ENCODE assay signal across 26 cellular contexts in genomic region chr7:90181485-90181884, GRCh38. TPM values are rescaled to one million over a fixed set of nuclear protein-coding genes. Genes with fewer than 3 reads are reported as not detected.
"Had no signal": no experiment of that assay in that cellular context is flagged by ENCODE, and none has a peak within 500 bp of the region (broad histone marks: within the 10 kb centered on the region; RNA-seq: fewer than 3 reads in every experiment).

No MANE protein-coding gene starts in this region.

- H3K4me1 ChIP-seq: gastroesophageal sphincter, psoas muscle, sigmoid colon had no signal

- H3K36me3 Mint-ChIP-seq: activated CD4-positive, alpha-beta memory T cell treated with anti-CD3 and anti-CD28 coated beads for 36 hours; stimulated activated effector memory CD8-positive, alpha-beta T cell treated with anti-CD3 and anti-CD28 coated beads, Interleukin-12 subunit alpha, Interleukin-12 subunit beta, amount 100 ng/mL, for 72 hours had no signal

- ATAC-seq: activated CD4-positive, CD25-positive, alpha-beta regulatory T cell treated with anti-CD3 and anti-CD28 coated beads, Interleukin-2, amount 50 U/mL, for 24 hours; activated naive CD4-positive, alpha-beta T cell treated with anti-CD3 and anti-CD28 coated beads, Interleukin-2, amount 50 U/mL, for 72 hours; activated T-cell treated with anti-CD3 and anti-CD28 coated beads, Interleukin-2, amount 50 U/mL, for 4 hours; activated T-helper 17 cell treated with anti-CD3 and anti-CD28 coated beads, Interleukin-2, amount 50 U/mL, for 72 hours; gastroesophageal sphincter; left colon; psoas muscle; stimulated activated effector memory CD8-positive, alpha-beta T cell treated with anti-CD3 and anti-CD28 coated beads, Interleukin-12 subunit alpha, Interleukin-12 subunit beta, amount 100 ng/mL, for 72 hours had no signal

- H3K27me3 ChIP-seq: gastroesophageal sphincter, pancreas, sigmoid colon had no signal

- H3K4me3 Mint-ChIP-seq: activated CD4-positive, alpha-beta memory T cell treated with anti-CD3 and anti-CD28 coated beads for 36 hours; activated CD4-positive, alpha-beta T cell treated with anti-CD3 and anti-CD28 coated beads, Interleukin-2, amount 10 ng/mL, durations not matched to agents 24 days and 14 days; activated T-cell treated with anti-CD3 and anti-CD28 coated beads, Interleukin-2, amount 50 U/mL, for 4 hours; activated T-helper 17 cell treated with anti-CD3 and anti-CD28 coated beads, Interleukin-2, amount 50 U/mL, for 72 hours; stimulated activated effector memory CD8-positive, alpha-beta T cell treated with anti-CD3 and anti-CD28 coated beads, Interleukin-12 subunit alpha, Interleukin-12 subunit beta, amount 100 ng/mL, for 72 hours; stimulated activated naive CD8-positive, alpha-beta T cell treated with anti-CD3 and anti-CD28 coated beads, Interleukin-15, Interleukin-2, amounts not matched to agents 100 ng/mL and 50 ng/mL, for 24 hours had no signal

- H3K36me3 ChIP-seq: gastroesophageal sphincter, pancreas, sigmoid colon, thoracic aorta, WERI-Rb-1 had no signal

- H3K4me3 ChIP-seq: gastroesophageal sphincter, pancreas, psoas muscle, sigmoid colon, thoracic aorta had no signal

- H3K27me3 Mint-ChIP-seq: activated CD4-positive, alpha-beta T cell treated with anti-CD3 and anti-CD28 coated beads, Interleukin-2, amount 10 ng/mL, durations not matched to agents 24 days and 14 days had no signal

- DNase-seq: activated CD4-positive, alpha-beta memory T cell treated with anti-CD3 and anti-CD28 coated beads for 36 hours; activated CD4-positive, alpha-beta T cell treated with anti-CD3 and anti-CD28 coated beads, Interleukin-2, amount 10 ng/mL, durations not matched to agents 24 days and 14 days; activated gamma-delta T cell treated with Interleukin-2 at 50 U/mL for 16 hours; activated T-cell treated with anti-CD3 and anti-CD28 coated beads, Interleukin-2, amount 50 U/mL, for 4 hours; dermis blood vessel endothelial cell; effector CD4-positive, alpha-beta T cell; hippocampal formation; left colon; mammary epithelial cell; nucleus accumbens; pancreas; psoas muscle; sigmoid colon; small intestine; stimulated activated CD4-positive, alpha-beta T cell treated with anti-CD3 and anti-CD28 coated beads, Interleukin-4, amount 100 ng/mL, for 24 hours; trophoblast cell; WERI-Rb-1 had no signal

- H3K27ac ChIP-seq: gastroesophageal sphincter, psoas muscle, sigmoid colon, thoracic aorta, WERI-Rb-1 had no signal

- H3K9me3 Mint-ChIP-seq: activated CD4-positive, alpha-beta memory T cell treated with anti-CD3 and anti-CD28 coated beads for 36 hours; activated naive CD4-positive, alpha-beta T cell treated with anti-CD3 and anti-CD28 coated beads, Interleukin-2, amount 50 U/mL, for 72 hours; activated T-cell treated with anti-CD3 and anti-CD28 coated beads, Interleukin-2, amount 50 U/mL, for 4 hours; activated T-helper 17 cell treated with anti-CD3 and anti-CD28 coated beads, Interleukin-2, amount 50 U/mL, for 72 hours; stimulated activated effector memory CD8-positive, alpha-beta T cell treated with anti-CD3 and anti-CD28 coated beads, Interleukin-12 subunit alpha, Interleukin-12 subunit beta, amount 100 ng/mL, for 72 hours; stimulated activated naive CD8-positive, alpha-beta T cell treated with anti-CD3 and anti-CD28 coated beads, Interleukin-15, Interleukin-2, amounts not matched to agents 100 ng/mL and 50 ng/mL, for 24 hours had no signal

- H3K9me3 ChIP-seq: pancreas, psoas muscle, sigmoid colon, thoracic aorta had no signal

- H3K27ac Mint-ChIP-seq: activated CD4-positive, alpha-beta memory T cell treated with anti-CD3 and anti-CD28 coated beads for 36 hours; activated CD4-positive, alpha-beta T cell treated with anti-CD3 and anti-CD28 coated beads, Interleukin-2, amount 10 ng/mL, durations not matched to agents 24 days and 14 days; activated naive CD4-positive, alpha-beta T cell treated with anti-CD3 and anti-CD28 coated beads, Interleukin-2, amount 50 U/mL, for 72 hours; activated T-helper 17 cell treated with anti-CD3 and anti-CD28 coated beads, Interleukin-2, amount 50 U/mL, for 72 hours; stimulated activated effector memory CD8-positive, alpha-beta T cell treated with anti-CD3 and anti-CD28 coated beads, Interleukin-12 subunit alpha, Interleukin-12 subunit beta, amount 100 ng/mL, for 72 hours; stimulated activated naive CD8-positive, alpha-beta T cell treated with anti-CD3 and anti-CD28 coated beads, Interleukin-15, Interleukin-2, amounts not matched to agents 100 ng/mL and 50 ng/mL, for 24 hours had no signal

RNA-seq across cellular contexts. Expression of gene STEAP1, which starts 27.2 kb away (rescaled TPM):
- polyA plus RNA-seq: neural cell had no signal

RNA-seq across cellular contexts. Expression of gene STEAP2, which starts 30.1 kb away (rescaled TPM):
- total RNA-seq: activated CD4-positive, alpha-beta memory T cell treated with anti-CD3 and anti-CD28 coated beads for 36 hours; activated CD4-positive, alpha-beta T cell treated with anti-CD3 and anti-CD28 coated beads, Interleukin-2, amount 10 ng/mL, durations not matched to agents 24 days and 14 days; activated CD8-positive, alpha-beta memory T cell treated with anti-CD3 and anti-CD28 coated beads for 36 hours; activated naive CD4-positive, alpha-beta T cell treated with anti-CD3 and anti-CD28 coated beads, Interleukin-2, amount 50 U/mL, for 72 hours had no signal
